Comparison of ENCODE assay signal across 8 cellular contexts in the genomic region with DNA sequence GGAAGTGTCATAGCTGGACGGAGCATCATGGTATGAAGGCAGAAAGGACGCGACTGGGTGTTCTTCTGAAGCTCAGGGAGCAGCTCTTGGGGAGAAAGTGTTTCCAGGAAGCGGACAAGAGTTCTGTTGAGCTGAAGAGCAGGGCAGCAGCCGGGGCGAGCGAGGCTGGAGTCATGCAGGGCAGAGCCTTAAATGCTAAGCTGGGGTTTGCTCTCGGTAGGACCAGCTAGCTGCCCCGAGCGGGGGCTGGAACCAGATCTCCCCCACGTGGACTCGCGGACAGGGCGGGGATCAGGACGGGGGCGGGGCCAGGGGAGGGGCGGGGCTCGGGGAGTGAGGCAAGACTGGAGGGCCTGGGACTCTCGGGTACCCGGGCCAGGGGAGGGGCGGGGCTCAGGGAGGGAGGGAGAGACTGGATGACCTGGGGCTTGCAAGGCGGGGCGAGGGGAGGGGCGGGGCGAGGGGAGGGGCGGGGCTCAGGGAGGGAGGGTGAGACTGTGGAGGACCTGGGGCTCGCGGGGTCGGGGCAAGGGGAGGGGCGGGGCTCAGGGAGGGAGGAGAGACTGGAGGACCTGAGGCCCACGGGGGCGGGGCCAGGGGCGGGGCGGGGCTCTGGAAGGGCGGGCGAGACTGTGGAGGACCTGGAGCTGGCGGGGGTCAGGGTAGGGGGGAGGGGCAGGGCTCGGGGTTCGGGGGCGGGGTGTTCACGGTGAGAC. TPM values are rescaled to one million over a fixed set of nuclear protein-coding genes. Genes with fewer than 3 reads are reported as not detected.
DNase-seq lines count a peak whose midpoint lies in the region; ATAC-seq, FAIRE-seq and TF ChIP-seq lines count a peak whose summit lies in the region.

No MANE protein-coding gene starts in this region.

- no peaks in the 10 kb centered on the region; the same call in 1 of the 2 replicates for H3K9me3 ChIP-seq in AG04450 (ENCODE audit: control insufficient read depth, insufficient read depth, low read length)
- H3K9me3 ChIP-seq in HepG2 (ENCODE audit: low read length) = no peaks in the 10 kb centered on the region

- H3K79me2 ChIP-seq in HepG2 (ENCODE audit: insufficient read depth, low read length) = peaks cover 24% of the 10 kb centered on the region

- CTCF ChIA-PET in AG04450 (lab: Charles Lee) (interaction anchor here (1.1 kb wide), 1 partner anchor 9 kb away, joined by 3 read pairs; no protein-coding TSS in a partner anchor), HepG2 (lab: Yijun Ruan, JAX; ENCODE audit: low intra/inter-chr PET ratio, low total read pairs) (no interaction called here)

- no TSS peak for BruUV-seq in HepG2 (replicated peaks; lab: Mats Ljungman, UMichigan)

- no peak for FAIRE-seq in HepG2 (lab: Jason Lieb, UNC)

- TF ChIP-seq POLR2A in HepG2 (IDR thresholded peaks at IDR 0.05; ENCODE audit: insufficient read depth in 1 of 2, low read depth in 2 of 2, low read length in 2 of 2) = peak; percentile 35 to 69; a peak in 2 of 4 replicates

- DNase-seq in AG04450 (ENCODE audit: low read depth, low spot score) (peak; percentile 88), NCI-H69 (lab: John Stamatoyannopoulos, UW) (peak; percentile 86), dermis blood vessel endothelial cell (peak; percentile 93), HepG2 (ENCODE audit: low spot score) (peak; percentile 90)
- DNase-seq in activated CD4-positive, alpha-beta T cell treated with anti-CD3 and anti-CD28 coated beads, Interleukin-2, amount 50 U/mL, for 4 hours = peak; percentile 91
- peak; percentile 92 to 93 for DNase-seq in stimulated activated CD4-positive, alpha-beta T cell treated with anti-CD3 and anti-CD28 coated beads, Interleukin-2, amount 100 ng/mL, for 24 hours

- H3K4me3 ChIP-seq in AG04450 (ENCODE audit: low read depth, low read length) (peak overlapping the region; percentile 90), HepG2 (replicated peaks in 1 of 3; ENCODE audit: insufficient read depth in 1 of 3, low read depth in 2 of 3, low read length in 3 of 3) (peak overlapping the region; percentile 78 to 89 (median 88))

- peak overlapping the region; percentile 99 for H3K4me2 ChIP-seq in HepG2 (ENCODE audit: low read depth, low read length)

- ATAC-seq in GM19023 (IDR thresholded peaks at IDR 0.05; ENCODE audit: unreplicated experiment) = peak; percentile 47
- peak; percentile 64 for ATAC-seq in HG03354 (IDR thresholded peaks at IDR 0.05; ENCODE audit: poor library complexity, severe bottlenecking, unreplicated experiment)
- ATAC-seq in HepG2 = peak; percentile 67

- peak overlapping the region; percentile 77 for H3K27ac ChIP-seq in AG04450 (ENCODE audit: low read depth, low read length)
- peak overlapping the region; percentile 48 for H3K27ac ChIP-seq in HepG2 (ENCODE audit: extremely low read length, insufficient read depth, low read length)

- peaks cover 57% of the 10 kb centered on the region for H3K4me1 ChIP-seq in HepG2 (ENCODE audit: insufficient read depth, low read length)

- 2% methylated on average over 39 of the region's 41 CpGs for WGBS in HepG2 (ENCODE audit: low lambda C conversion rate)

- no peaks in the 10 kb centered on the region for H4K20me1 ChIP-seq in HepG2 (ENCODE audit: insufficient read depth, low read length)

- no peaks in the 10 kb centered on the region for H3K27me3 ChIP-seq in AG04450 (ENCODE audit: control insufficient read depth, insufficient read depth, low read length)
- no peaks in the 10 kb centered on the region; a peak in 1 of 5 replicates for H3K27me3 ChIP-seq in HepG2 (ENCODE audit: control insufficient read depth in 1 of 2, insufficient read depth in 2 of 2, low read length in 2 of 2)

- peak overlapping the region; percentile 83 for H2AFZ ChIP-seq in HepG2 (ENCODE audit: low read length)

- TF ChIP-seq RAD21 in HepG2 (CRISPR knock-in tag; IDR thresholded peaks at IDR 0.05) = no peak

- no peaks in the 10 kb centered on the region for H3K36me3 ChIP-seq in HepG2 (replicated peaks in 1 of 2; ENCODE audit: control insufficient read depth in 1 of 2, insufficient read depth in 2 of 2, low read length in 2 of 2)

- in situ Hi-C loops in HepG2 (cut with HindIII; ENCODE audit: extremely low pct_ligation_motif_present, low pct_unique_long_range_greater_than_20kb) = loop anchor here (5.0 to 25.0 kb wide), 2 partner anchors 80 to 265 kb away; a partner anchor contains a TSS

- POLR2A ChIA-PET in AG04450 (lab: Yijun Ruan, JAX) (interaction anchor here (1.0 to 1.6 kb wide), 2 partner anchors 8 to 92 kb away, joined by 4 to 6 read pairs; no protein-coding TSS in a partner anchor), HepG2 (lab: Yijun Ruan, JAX) (interaction anchor here (0.7 to 3.5 kb wide), 5 partner anchors 10 to 93 kb away, joined by 3 to 24 read pairs (median 5); a partner anchor contains a TSS)

- peak overlapping the region; percentile 58 for H3K9ac ChIP-seq in HepG2 (ENCODE audit: insufficient read depth, low read depth, low read length)

- TF ChIP-seq EP300 in HepG2 (IDR thresholded peaks at IDR 0.05; ENCODE audit: low read depth in 2 of 2, low read length in 2 of 2) = no peak
- TF ChIP-seq EP300 in HepG2 (CRISPR knock-in tag; IDR thresholded peaks at IDR 0.05; ENCODE audit: borderline replicate concordance) = no peak

- intact Hi-C loops in HepG2 (cut with micrococcal nuclease; ENCODE audit: unreplicated experiment) = loop anchor here (5.0 to 10.0 kb wide), 2 partner anchors 80 to 268 kb away; no protein-coding TSS in a partner anchor

- no peak for TF ChIP-seq CTCF in AG04450 (IDR thresholded peaks at IDR 0.05; ENCODE audit: low read depth, low read length)
- TF ChIP-seq CTCF in HepG2 (CRISPR knock-in tag; IDR thresholded peaks at IDR 0.05) = no peak

TF ChIP-seq in HepG2, 621 proteins besides CTCF, POLR2A, EP300 and RAD21 (continues in another document):
- no peak for TF ChIP-seq MTF2 (CRISPR knock-in tag; IDR thresholded peaks at IDR 0.05; ENCODE audit: borderline replicate concordance)
- TF ChIP-seq, protein P1, sequence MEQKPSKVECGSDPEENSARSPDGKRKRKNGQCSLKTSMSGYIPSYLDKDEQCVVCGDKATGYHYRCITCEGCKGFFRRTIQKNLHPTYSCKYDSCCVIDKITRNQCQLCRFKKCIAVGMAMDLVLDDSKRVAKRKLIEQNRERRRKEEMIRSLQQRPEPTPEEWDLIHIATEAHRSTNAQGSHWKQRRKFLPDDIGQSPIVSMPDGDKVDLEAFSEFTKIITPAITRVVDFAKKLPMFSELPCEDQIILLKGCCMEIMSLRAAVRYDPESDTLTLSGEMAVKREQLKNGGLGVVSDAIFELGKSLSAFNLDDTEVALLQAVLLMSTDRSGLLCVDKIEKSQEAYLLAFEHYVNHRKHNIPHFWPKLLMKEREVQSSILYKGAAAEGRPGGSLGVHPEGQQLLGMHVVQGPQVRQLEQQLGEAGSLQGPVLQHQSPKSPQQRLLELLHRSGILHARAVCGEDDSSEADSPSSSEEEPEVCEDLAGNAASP (CRISPR knock-in tag; IDR thresholded peaks at IDR 0.05; ENCODE audit: borderline replicate concordance) = no peak
- TF ChIP-seq, protein P2, sequence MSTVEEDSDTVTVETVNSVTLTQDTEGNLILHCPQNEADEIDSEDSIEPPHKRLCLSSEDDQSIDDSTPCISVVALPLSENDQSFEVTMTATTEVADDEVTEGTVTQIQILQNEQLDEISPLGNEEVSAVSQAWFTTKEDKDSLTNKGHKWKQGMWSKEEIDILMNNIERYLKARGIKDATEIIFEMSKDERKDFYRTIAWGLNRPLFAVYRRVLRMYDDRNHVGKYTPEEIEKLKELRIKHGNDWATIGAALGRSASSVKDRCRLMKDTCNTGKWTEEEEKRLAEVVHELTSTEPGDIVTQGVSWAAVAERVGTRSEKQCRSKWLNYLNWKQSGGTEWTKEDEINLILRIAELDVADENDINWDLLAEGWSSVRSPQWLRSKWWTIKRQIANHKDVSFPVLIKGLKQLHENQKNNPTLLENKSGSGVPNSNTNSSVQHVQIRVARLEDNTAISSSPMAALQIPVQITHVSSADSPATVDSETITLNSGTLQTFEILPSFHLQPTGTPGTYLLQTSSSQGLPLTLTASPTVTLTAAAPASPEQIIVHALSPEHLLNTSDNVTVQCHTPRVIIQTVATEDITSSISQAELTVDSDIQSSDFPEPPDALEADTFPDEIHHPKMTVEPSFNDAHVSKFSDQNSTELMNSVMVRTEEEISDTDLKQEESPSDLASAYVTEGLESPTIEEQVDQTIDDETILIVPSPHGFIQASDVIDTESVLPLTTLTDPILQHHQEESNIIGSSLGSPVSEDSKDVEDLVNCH (CRISPR knock-in tag; IDR thresholded peaks at IDR 0.05) = no peak
- no peak for TF ChIP-seq NFYB (CRISPR knock-in tag; IDR thresholded peaks at IDR 0.05)
- no peak for TF ChIP-seq MLLT10 (CRISPR knock-in tag; IDR thresholded peaks at IDR 0.05)
- no peak for TF ChIP-seq NONO (IDR thresholded peaks at IDR 0.05)
- TF ChIP-seq NONO (CRISPR knock-in tag; conservative IDR thresholded peaks at IDR 0.05) = no peak
- no peak for TF ChIP-seq TSC22D2 (CRISPR knock-in tag; IDR thresholded peaks at IDR 0.05; ENCODE audit: borderline replicate concordance)

RNA-seq across cellular contexts. Expression of a gene that starts 0.5 kb away (rescaled TPM):
- polyA plus RNA-seq in AG04450 (2011; rRNA removed) = 53.0 and 59.8 TPM in 2 replicates
- 76.4 and 105 TPM in 2 replicates for polyA minus RNA-seq in AG04450 (2011; rRNA and poly(A)+ RNA removed)
- 5.3 and 10.3 TPM in 2 replicates for total RNA-seq in dermis blood vessel endothelial cell
- 75.0 and 94.1 TPM in 2 replicates for total RNA-seq in HepG2 (2016; rRNA removed; fragmentation: Illumina TruSeq; extraction: Trizol)
- total RNA-seq in HepG2 (2016; cell fraction: cytosol; rRNA removed; fragmentation: Illumina TruSeq; extraction: Trizol; ENCODE audit: low read depth) = 27.3 and 29.8 TPM in 2 replicates
- 73.4 and 102 TPM in 2 replicates for total RNA-seq in HepG2 (2016; cell fraction: insoluble cytoplasmic fraction; rRNA removed; fragmentation: Illumina TruSeq; extraction: Trizol)
- total RNA-seq in HepG2 (2016; cell fraction: membrane; rRNA removed; fragmentation: Illumina TruSeq; extraction: Trizol) = 34.1 and 35.6 TPM in 2 replicates
- total RNA-seq in HepG2 (2016; cell fraction: nucleus; rRNA removed; fragmentation: Illumina TruSeq; extraction: Trizol) = 43.8 and 46.1 TPM in 2 replicates
- polyA plus RNA-seq in HepG2 (2011; rRNA removed) = 36.6 and 52.3 TPM in 2 replicates
- 38.0 and 43.2 TPM in 2 replicates for polyA plus RNA-seq in HepG2 (2011; cell fraction: cytosol; rRNA removed)
- 56.1 and 84.1 TPM in 2 replicates for polyA plus RNA-seq in HepG2 (2011; cell fraction: nucleus; rRNA removed)
- 47.4 and 51.9 TPM in 2 replicates for polyA plus RNA-seq in HepG2 (2012)
- 29.3 and 29.7 TPM in 2 replicates for polyA plus RNA-seq in HepG2 (2016; cell fraction: cytosol; fragmentation: Illumina TruSeq; extraction: Trizol; ENCODE audit: low read depth)
- 90.8 and 98.1 TPM in 2 replicates for polyA plus RNA-seq in HepG2 (2016; cell fraction: insoluble cytoplasmic fraction; fragmentation: Illumina TruSeq; extraction: Trizol; ENCODE audit: low read depth)
- 27.0 and 31.7 TPM in 2 replicates for polyA plus RNA-seq in HepG2 (2016; cell fraction: membrane; fragmentation: Illumina TruSeq; extraction: Trizol; ENCODE audit: low read depth)
- 51.2 and 62.5 TPM in 2 replicates for polyA plus RNA-seq in HepG2 (2016; cell fraction: nucleus; fragmentation: Illumina TruSeq; extraction: Trizol; ENCODE audit: insufficient read depth, low read depth)
- polyA minus RNA-seq in HepG2 (2011; rRNA and poly(A)+ RNA removed; ENCODE audit: low replicate concordance) = 32.6 and 139 TPM in 2 replicates
- 38.0 and 39.1 TPM in 2 replicates for polyA minus RNA-seq in HepG2 (2011; cell fraction: cytosol; rRNA and poly(A)+ RNA removed)
- 33.9 and 43.5 TPM in 2 replicates for polyA minus RNA-seq in HepG2 (2011; cell fraction: nucleus; rRNA and poly(A)+ RNA removed)

Comparison
In these comparisons a context has a peak if more than half of its experiments do, and no peak if none do; other contexts are left out.
1. Peak in every context shown above with its lines: DNase-seq, ATAC-seq, H3K4me3 ChIP-seq and H3K27ac ChIP-seq.